8 cellular contexts compared by ENCODE assay signal in the genomic region with DNA sequence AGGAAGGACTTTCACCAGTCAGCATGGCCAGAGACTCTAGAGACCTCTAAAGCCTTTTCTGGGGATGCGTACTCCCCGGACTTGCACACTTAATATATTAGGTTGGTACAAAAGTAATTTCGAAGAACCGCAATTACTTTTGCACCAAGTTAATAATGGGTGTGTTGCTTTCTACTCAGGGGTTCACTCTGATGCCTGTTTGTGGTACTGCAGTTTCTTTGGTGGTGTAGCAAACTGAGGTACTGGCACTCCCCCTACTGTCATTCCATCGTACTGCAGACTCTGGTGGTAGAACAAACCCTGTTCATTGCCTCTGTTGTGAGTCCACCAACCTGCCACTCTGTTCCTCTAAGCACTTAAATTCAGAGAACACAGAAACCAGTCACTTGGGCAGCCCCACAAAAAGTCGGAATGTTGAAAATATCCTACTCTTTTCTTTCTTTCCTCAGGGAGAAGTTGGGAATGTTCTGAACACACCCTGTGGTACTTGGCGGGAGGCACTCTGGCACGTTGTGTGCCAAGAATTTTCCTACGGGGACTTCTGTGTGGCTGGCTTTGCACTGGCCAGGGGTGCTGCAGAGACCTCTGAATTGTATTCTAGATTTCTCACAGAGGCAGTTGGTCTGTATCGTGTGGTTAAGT. TPM values are rescaled to one million over a fixed set of nuclear protein-coding genes. Genes with fewer than 3 reads are reported as not detected.
A peak's percentile ranks its signal among the peaks of the same experiment; 100 is the strongest.
DNase-seq lines count a peak whose midpoint lies in the region; ATAC-seq and TF ChIP-seq lines count a peak whose summit lies in the region.

No MANE protein-coding gene starts in this region.

- DNase-seq in AG09309 (ENCODE audit: low read depth) (peak; percentile 11), OCI-LY7 (ENCODE audit: low spot score) (peak; percentile 62), chondrocyte (ENCODE audit: low spot score) (no peak), lung (ENCODE audit: low spot score) (no peak)

- H4K20me1 ChIP-seq in KMS-11 (ENCODE audit: insufficient read depth) (no peaks in the 10 kb centered on the region), OCI-LY7 (ENCODE audit: insufficient read depth, low read length) (no peaks in the 10 kb centered on the region)

- TF ChIP-seq CTCF in AG09309 (IDR thresholded peaks at IDR 0.05; ENCODE audit: control insufficient read depth, insufficient read depth, low read depth, low read length, missing control alignments) (peak; percentile 63), GM12874 (IDR thresholded peaks at IDR 0.05; ENCODE audit: insufficient read depth, low read depth, low read length) (peak; percentile 52), KMS-11 (conservative IDR thresholded peaks at IDR 0.05; ENCODE audit: low read depth, low read length) (peak; percentile 74), OCI-LY7 (conservative IDR thresholded peaks at IDR 0.05; ENCODE audit: low read length) (peak; percentile 88), chondrocyte (IDR thresholded peaks at IDR 0.05) (peak; percentile 89), lung (IDR thresholded peaks at IDR 0.05; ENCODE audit: control extremely low read depth, extremely low read depth) (peak; percentile 38)

- ATAC-seq in lung (ENCODE audit: insufficient read depth, low FRiP score) (no peak), HG02588 (IDR thresholded peaks at IDR 0.05; ENCODE audit: unreplicated experiment) (no peak), HG03095 (IDR thresholded peaks at IDR 0.05; ENCODE audit: unreplicated experiment) (no peak)

- no TSS peak for BruUV-seq in OCI-LY7 (replicated peaks; lab: Mats Ljungman, UMichigan)

- no peaks in the 10 kb centered on the region for H3K9me2 ChIP-seq in OCI-LY7 (ENCODE audit: insufficient read depth, low read length)

- H3K4me1 Mint-ChIP-seq in chondrocyte (ENCODE audit: low read depth): no peaks in the 10 kb centered on the region

- H3K4me1 ChIP-seq in KMS-11 (ENCODE audit: low read depth, poor library complexity, severe bottlenecking) (no peaks in the 10 kb centered on the region), OCI-LY7 (ENCODE audit: insufficient read depth, low read length, poor library complexity, severe bottlenecking) (no peaks in the 10 kb centered on the region), lung (ENCODE audit: control insufficient read depth in 2 of 2, insufficient read depth in 2 of 2, low read length in 2 of 2) (no peaks in the 10 kb centered on the region)

- H3K79me2 ChIP-seq in KMS-11 (ENCODE audit: insufficient read depth, low read depth) (no peaks in the 10 kb centered on the region), OCI-LY7 (ENCODE audit: insufficient read depth, low read depth, low read length) (no peaks in the 10 kb centered on the region)

- H3K27me3 Mint-ChIP-seq in chondrocyte (ENCODE audit: low read depth): peaks cover 8% of the 10 kb centered on the region

- H3K4me2 ChIP-seq in KMS-11 (no peak overlapping the region), OCI-LY7 (ENCODE audit: low read length) (no peak overlapping the region)

- H3K9me3 Mint-ChIP-seq in chondrocyte (ENCODE audit: low read depth): peaks cover 3% of the 10 kb centered on the region

- H3K4me3 ChIP-seq in AG09309 (ENCODE audit: control insufficient read depth, low read depth, low read length) (no peak overlapping the region), KMS-11 (IDR thresholded peaks at IDR 0.05; ENCODE audit: insufficient read depth, low read depth, low read length) (no peak overlapping the region), OCI-LY7 (ENCODE audit: low read depth, low read length, poor library complexity, severe bottlenecking) (no peak overlapping the region), lung (no peak overlapping the region)

- 36 to 38% methylated on average over 10 of the region's 10 CpGs for WGBS in lung, 2 donors

- H2AFZ ChIP-seq in KMS-11 (ENCODE audit: low read depth) (no peak overlapping the region), OCI-LY7 (ENCODE audit: low read length) (no peak overlapping the region)

- H3K9me3 ChIP-seq in OCI-LY7 (ENCODE audit: low read length) (no peaks in the 10 kb centered on the region), lung (ENCODE audit: control insufficient read depth in 2 of 2, insufficient read depth in 1 of 2, low read length in 1 of 2) (no peaks in the 10 kb centered on the region)

- H3K27ac ChIP-seq in KMS-11: no peak overlapping the region
- H3K27ac ChIP-seq in OCI-LY7 (ENCODE audit: low read depth, low read length, poor library complexity, severe bottlenecking): no peak overlapping the region
- no peak overlapping the region for H3K27ac ChIP-seq in lung (ENCODE audit: low read depth in 1 of 2, low read length in 1 of 2)

- H3K27ac Mint-ChIP-seq in chondrocyte (ENCODE audit: unreplicated experiment): no peak overlapping the region

- H3K36me3 ChIP-seq in KMS-11 (ENCODE audit: insufficient read depth) (no peaks in the 10 kb centered on the region), OCI-LY7 (ENCODE audit: insufficient read depth, low read length) (no peaks in the 10 kb centered on the region), lung (ENCODE audit: control insufficient read depth in 2 of 2, insufficient read depth in 2 of 2, low read length in 2 of 2) (no peaks in the 10 kb centered on the region)

- H3K4me3 Mint-ChIP-seq in chondrocyte (ENCODE audit: unreplicated experiment): no peak overlapping the region

- H3K27me3 ChIP-seq in KMS-11 (ENCODE audit: insufficient read depth, low read depth): no peaks in the 10 kb centered on the region
- H3K27me3 ChIP-seq in lung (ENCODE audit: control insufficient read depth, insufficient read depth): no peaks in the 10 kb centered on the region

- H3K36me3 Mint-ChIP-seq in chondrocyte (ENCODE audit: low read depth): no peaks in the 10 kb centered on the region

- POLR2A ChIA-PET in OCI-LY7 (lab: Charles Lee): no interaction called here

- CTCF ChIA-PET in OCI-LY7 (lab: Charles Lee; ENCODE audit: unreplicated experiment): no interaction called here

- no peak overlapping the region for H3K9ac ChIP-seq in KMS-11

- intact Hi-C loops in OCI-LY7 (cut with micrococcal nuclease; ENCODE audit: unreplicated experiment): loop anchor here (1.0 kb wide), 1 partner anchor 128 kb away; no protein-coding TSS in a partner anchor

RNA-seq across cellular contexts. Expression of a gene that starts 46.3 kb away (rescaled TPM):
- not detected in 2 replicates for total RNA-seq in OCI-LY7 (2014; rRNA removed; shearing (Covaris generic))
- total RNA-seq in OCI-LY7 (2022): not detected in 2 replicates
- not detected in 3 replicates for total RNA-seq in chondrocyte
- total RNA-seq in lung: 10 to 100 TPM in 1 of 2 donors, not detected in 1; 16.9 TPM
- polyA plus RNA-seq in lung: not detected

Comparison
In these comparisons a context has a peak if more than half of its experiments do, and no peak if none do; other contexts are left out.
1. DNase-seq: peak in AG09309 (single experiment) and OCI-LY7 (single experiment); none in chondrocyte (single experiment) and lung (single experiment).
2. CTCF ChIP-seq: peak in every context shown above with its lines; median percentile 89 in chondrocyte; 88 in OCI-LY7; 74 in KMS-11; 63 in AG09309; 52 in GM12874; 38 in lung.